ENCODE assay signal across 12 cellular contexts in the genomic region with DNA sequence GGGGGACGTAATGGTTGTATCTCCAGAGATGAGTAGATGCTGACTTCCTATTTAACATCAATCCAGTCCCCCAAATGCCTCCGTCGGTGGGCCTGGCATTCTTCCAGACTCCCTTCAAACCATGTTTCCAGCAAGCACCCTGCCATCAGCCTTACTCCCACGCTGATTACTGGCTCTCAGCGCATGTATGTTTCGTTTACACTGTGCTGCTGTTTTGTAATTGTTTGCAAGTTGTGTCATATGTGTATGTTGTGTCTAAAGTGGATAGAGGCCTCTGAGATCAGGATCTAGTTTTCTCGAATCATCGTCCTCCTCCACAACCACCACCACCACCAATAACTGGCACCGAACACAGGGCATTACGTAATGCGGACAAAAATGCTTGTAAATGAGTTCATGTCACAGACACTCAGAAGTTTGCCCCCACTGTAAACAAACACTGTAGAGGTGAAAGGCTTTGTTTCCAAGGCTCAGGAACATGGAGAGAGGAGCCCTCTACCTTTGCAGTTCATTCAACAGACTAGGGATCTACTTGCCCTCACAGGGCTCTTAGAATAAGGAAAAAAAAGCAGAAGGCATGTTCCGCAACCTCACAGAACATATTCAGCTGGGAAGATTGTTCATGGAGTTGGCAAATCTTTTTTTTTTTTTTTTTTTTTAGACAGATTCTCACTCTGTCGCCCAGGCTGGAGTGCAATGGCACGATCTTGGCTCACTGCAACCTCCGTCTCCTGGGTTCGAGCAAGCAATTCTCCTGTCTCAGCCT. TPM values are rescaled to one million over a fixed set of nuclear protein-coding genes. Genes with fewer than 3 reads are reported as not detected.
DNase-seq lines count a peak whose midpoint lies in the region; ATAC-seq and TF ChIP-seq lines count a peak whose summit lies in the region.
"Had no signal": no experiment of that assay in that cellular context is flagged by ENCODE, and none has a peak within 500 bp of the region (broad histone marks: within the 10 kb centered on the region; RNA-seq: fewer than 3 reads in every experiment).

No MANE protein-coding gene starts in this region.

- in situ Hi-C loops in brain microvascular endothelial cell (cut with HindIII; ENCODE audit: low pct_ligation_motif_present, low sequenced_read_pairs) = no loop called here

- TF ChIP-seq CTCF in foreskin fibroblast (IDR thresholded peaks at IDR 0.05; ENCODE audit: low read depth, low read length) = no peak
- TF ChIP-seq CTCF in upper lobe of right lung (IDR thresholded peaks at IDR 0.05) = no peak
- no peak for TF ChIP-seq CTCF in brain microvascular endothelial cell (IDR thresholded peaks at IDR 0.05; ENCODE audit: low read depth, low read length, missing control alignments)

- H3K27me3 ChIP-seq in upper lobe of right lung = no peaks in the 10 kb centered on the region
- H3K27me3 ChIP-seq in brain microvascular endothelial cell (replicated peaks) = no peaks in the 10 kb centered on the region

- ATAC-seq in upper lobe of right lung (no peak), sciatic nerve (no peak)
- ATAC-seq: GM12878 had no signal

- peaks cover 29% of the 10 kb centered on the region for H3K4me1 ChIP-seq in upper lobe of right lung

- DNase-seq in NCI-H2029 (lab: John Stamatoyannopoulos, UW) (peak; percentile 46), NCI-H2029 treated with DMSO at 0.1 percent for 48 hours (lab: John Stamatoyannopoulos, UW) (no peak), SIG-M5 treated with dmso at 0.1 percent for 504 hours (lab: John Stamatoyannopoulos, UW; ENCODE audit: unreplicated experiment) (peak; percentile 85), foreskin fibroblast (peak; percentile 84 to 85), upper lobe of right lung (no peak), cardiac septum (ENCODE audit: low spot score) (no peak), brain microvascular endothelial cell (no peak), sciatic nerve (ENCODE audit: low spot score) (no peak)
- DNase-seq: activated gamma-delta T cell, left ventricle myocardium inferior, NCI-H2081 treated with DMSO at 0.1 percent for 48 hours had no signal

- peak overlapping the region; percentile 17 for H3K27ac ChIP-seq in upper lobe of right lung
- H3K27ac ChIP-seq in brain microvascular endothelial cell = no peak overlapping the region
- H3K27ac ChIP-seq: left ventricle myocardium inferior had no signal

- no peak overlapping the region for H3K4me3 ChIP-seq in foreskin fibroblast (ENCODE audit: low read depth in 1 of 2, low read length in 2 of 2)
- no peak overlapping the region for H3K4me3 ChIP-seq in upper lobe of right lung
- H3K4me3 ChIP-seq in brain microvascular endothelial cell (ENCODE audit: low read depth, low read length) = no peak overlapping the region
- H3K4me3 ChIP-seq: GM12878, left ventricle myocardium inferior had no signal

- no peaks in the 10 kb centered on the region for H3K9me3 ChIP-seq in upper lobe of right lung
- H3K9me3 ChIP-seq: left ventricle myocardium inferior had no signal

- no peaks in the 10 kb centered on the region for H3K36me3 ChIP-seq in upper lobe of right lung
- no peaks in the 10 kb centered on the region for H3K36me3 ChIP-seq in brain microvascular endothelial cell (replicated peaks)
- H3K36me3 ChIP-seq: left ventricle myocardium inferior had no signal

- intact Hi-C loops in upper lobe of right lung (cut with DNase I) (no loop called here), cardiac septum (cut with DNase I) (no loop called here), sciatic nerve (cut with DNase I) (no loop called here)

RNA-seq across cellular contexts. Expression of gene SEMA4B, which starts 46.1 kb away (rescaled TPM):
- total RNA-seq in upper lobe of right lung (48.7 TPM), cardiac septum (21.2 TPM), sciatic nerve (55.9 TPM)

RNA-seq across cellular contexts. Expression of gene IDH2, which starts 52.8 kb away (rescaled TPM):
- total RNA-seq in upper lobe of right lung (43.1 TPM), cardiac septum (455 TPM), sciatic nerve (18.5 TPM)

Comparison
In these comparisons a context has a peak if more than half of its experiments do, and no peak if none do; other contexts are left out.
1. DNase-seq: peak in NCI-H2029 (single experiment), SIG-M5 treated with dmso at 0.1 percent for 504 hours (single experiment) and foreskin fibroblast (2 of 2); none in NCI-H2029 treated with DMSO at 0.1 percent for 48 hours (single experiment), upper lobe of right lung (single experiment), cardiac septum (single experiment), brain microvascular endothelial cell (single experiment) and sciatic nerve (single experiment).
2. RNA of gene IDH2, which starts 52.8 kb away (total RNA-seq): 455 TPM in cardiac septum (single experiment); 43.1 TPM in upper lobe of right lung (single experiment) and 18.5 TPM in sciatic nerve (single experiment); every median in the first group is over 10 times any median in the second.